19 cellular contexts compared by ENCODE assay signal in the genomic region with DNA sequence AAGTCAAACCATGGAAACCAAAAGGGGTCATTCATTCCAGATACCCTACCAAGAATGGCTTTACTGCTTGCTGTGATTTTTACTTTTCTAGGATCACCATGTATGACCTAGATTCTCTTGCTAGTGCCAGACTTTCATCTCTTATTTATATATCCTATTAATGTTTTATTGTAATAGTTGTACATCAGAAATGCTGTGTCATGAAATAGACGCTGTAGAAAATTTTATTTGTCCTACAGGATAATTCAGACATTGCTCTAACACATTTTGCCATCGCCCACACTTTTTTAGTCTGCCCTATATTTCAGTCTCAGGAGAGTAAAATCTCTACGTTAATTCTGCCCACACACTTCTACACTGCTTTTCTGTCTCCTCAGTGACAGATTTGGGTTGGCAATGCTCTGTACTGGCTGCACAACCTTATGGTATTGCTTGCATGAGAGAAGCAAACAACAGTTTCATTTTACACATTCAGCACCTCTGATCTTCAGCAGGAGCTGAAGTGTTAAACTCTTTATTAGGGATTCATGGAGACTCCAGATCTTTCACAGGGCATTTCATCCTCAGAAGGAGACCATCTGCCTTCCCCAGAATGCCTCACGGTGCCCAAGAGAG.
A peak's percentile ranks its signal among the peaks of the same experiment; 100 is the strongest.
DNase-seq lines count a peak whose midpoint lies in the region; ATAC-seq, FAIRE-seq and TF ChIP-seq lines count a peak whose summit lies in the region.
"Had no signal": no experiment of that assay in that cellular context is flagged by ENCODE, and none has a peak within 500 bp of the region (broad histone marks: within the 10 kb centered on the region; RNA-seq: fewer than 3 reads in every experiment).

No MANE protein-coding gene starts in this region.

- in situ Hi-C loops in HepG2 (cut with HindIII; ENCODE audit: extremely low pct_ligation_motif_present, low pct_unique_long_range_greater_than_20kb) = no loop called here

- intact Hi-C loops in HepG2 (cut with micrococcal nuclease; ENCODE audit: unreplicated experiment) (no loop called here), right lobe of liver (cut with DNase I) (no loop called here)

- no peak for TF ChIP-seq RAD21 in HepG2 (CRISPR knock-in tag; IDR thresholded peaks at IDR 0.05)
- TF ChIP-seq RAD21 in H1 (IDR thresholded peaks at IDR 0.05 in 1 of 2, conservative IDR thresholded peaks at IDR 0.05 in 1 of 2; ENCODE audit: low read depth in 2 of 2, low read length in 2 of 2) = no peak

- no peak overlapping the region for H2BK20ac ChIP-seq in H1 (ENCODE audit: low read length)

- no peaks in the 10 kb centered on the region for H3K23me2 ChIP-seq in H1 (ENCODE audit: low read depth, low read length)

- H3K4me3 ChIP-seq in HepG2 (replicated peaks in 1 of 3; ENCODE audit: insufficient read depth in 1 of 3, low read depth in 2 of 3, low read length in 3 of 3) = no peak overlapping the region
- H3K4me3 ChIP-seq in right lobe of liver = no peak overlapping the region
- H3K4me3 ChIP-seq in H1 (ENCODE audit: extremely low read depth in 1 of 4, insufficient read depth in 2 of 4, low read depth in 3 of 4, low read length in 4 of 4) = no peak overlapping the region
- no peak overlapping the region for H3K4me3 ChIP-seq in parathyroid adenoma (ENCODE audit: low read depth, low read length)
- H3K4me3 ChIP-seq: BLaER1 treated with 17β-estradiol and CSF1 and Interleukin-3, amounts not matched to agents 10 nM and 100 nM; HAP-1 had no signal

- H4K8ac ChIP-seq in H1 (ENCODE audit: extremely low read depth, insufficient read depth, low read length) = no peak overlapping the region

- H3K9me3 ChIP-seq in HepG2 (ENCODE audit: low read length) (peaks cover 97% of the 10 kb centered on the region), right lobe of liver (no peaks in the 10 kb centered on the region), H1 (ENCODE audit: insufficient read depth in 2 of 2, low read depth in 1 of 2, low read length in 1 of 2) (peaks cover 0 to 8% of the 10 kb centered on the region in 2 experiments; a peak in 1 of 4 replicates), parathyroid adenoma (ENCODE audit: control insufficient read depth, low read length) (no peaks in the 10 kb centered on the region)
- H3K9me3 ChIP-seq: HAP-1 had no signal

- no TSS peak for BruUV-seq in HepG2 (replicated peaks; lab: Mats Ljungman, UMichigan)

- TF ChIP-seq CTCF in HepG2 (CRISPR knock-in tag; IDR thresholded peaks at IDR 0.05) (no peak), right lobe of liver (IDR thresholded peaks at IDR 0.05) (no peak), H1 (IDR thresholded peaks at IDR 0.05; ENCODE audit: control extremely low read depth in 1 of 3, insufficient read depth in 1 of 3, low read depth in 1 of 3, low read length in 3 of 3) (no peak), parathyroid adenoma (IDR thresholded peaks at IDR 0.05) (no peak)

- H2BK120ac ChIP-seq in H1 (replicated peaks; ENCODE audit: low read depth, low read length) = peak overlapping the region; percentile 77

- H3K23ac ChIP-seq in H1 (ENCODE audit: insufficient read length) = no peak overlapping the region

- H3K4me2 ChIP-seq in HepG2 (ENCODE audit: low read depth, low read length) (no peak overlapping the region), H1 (ENCODE audit: insufficient read depth in 1 of 2, low read depth in 2 of 2, low read length in 2 of 2) (no peak overlapping the region), parathyroid adenoma (ENCODE audit: low read length) (no peak overlapping the region)
- H3K4me2 ChIP-seq: BLaER1 treated with 17β-estradiol and CSF1 and Interleukin-3, amounts not matched to agents 10 nM and 100 nM had no signal

- CTCF ChIA-PET in HepG2 (lab: Yijun Ruan, JAX; ENCODE audit: low intra/inter-chr PET ratio, low total read pairs) (no interaction called here), H1 (lab: Charles Lee; ENCODE audit: partially characterized antibody) (no interaction called here)

- H4K91ac ChIP-seq in H1 (replicated peaks; ENCODE audit: insufficient read length, low read length) = no peak overlapping the region

- no peak overlapping the region for H2AFZ ChIP-seq in HepG2 (ENCODE audit: low read length)
- H2AFZ ChIP-seq in H1 (ENCODE audit: low read length) = no peak overlapping the region
- H2AFZ ChIP-seq in parathyroid adenoma = peak overlapping the region; percentile 6

- H3K4me1 ChIP-seq in HepG2 (ENCODE audit: insufficient read depth, low read length) = no peaks in the 10 kb centered on the region
- no peaks in the 10 kb centered on the region for H3K4me1 ChIP-seq in right lobe of liver
- peaks cover 0 to 5% (median 2%) of the 10 kb centered on the region in 4 experiments; a peak in 1 of 7 replicates for H3K4me1 ChIP-seq in H1 (replicated peaks in 1 of 4; ENCODE audit: control insufficient read depth in 3 of 4, insufficient read depth in 4 of 4, low read length in 3 of 4)
- no peaks in the 10 kb centered on the region for H3K4me1 ChIP-seq in parathyroid adenoma
- H3K4me1 ChIP-seq: BLaER1 treated with 17β-estradiol and CSF1 and Interleukin-3, amounts not matched to agents 10 nM and 100 nM; HAP-1 had no signal

- H2AK5ac ChIP-seq in H1 (ENCODE audit: low read depth, low read length) = no peak overlapping the region

- FAIRE-seq in HepG2 (lab: Jason Lieb, UNC) (no peak), H1 (lab: Jason Lieb, UNC) (no peak)
- FAIRE-seq: G401.6, GM12891 had no signal

- H2BK5ac ChIP-seq in H1 (ENCODE audit: low read depth, low read length) = no peak overlapping the region

- H4K20me1 ChIP-seq in HepG2 (ENCODE audit: insufficient read depth, low read length) (no peaks in the 10 kb centered on the region), H1 (replicated peaks in 1 of 2; ENCODE audit: control insufficient read depth in 1 of 2, insufficient read depth in 2 of 2, low read length in 2 of 2) (no peaks in the 10 kb centered on the region)
- H4K20me1 ChIP-seq: BLaER1 treated with 17β-estradiol and CSF1 and Interleukin-3, amounts not matched to agents 10 nM and 100 nM had no signal

- WGBS in HepG2 (ENCODE audit: low lambda C conversion rate) = 2% methylated on average over 4 of the region's 4 CpGs
- WGBS in right lobe of liver (ENCODE audit: insufficient coverage, low coverage, low lambda C conversion rate, missing lambda C conversion rate) = 47% methylated on average over 4 of the region's 4 CpGs
- WGBS in H1 (ENCODE audit: extremely low coverage in 1 of 2, insufficient coverage in 1 of 2, insufficient read length in 1 of 2, insufficient replicate concordance in 2 of 2, low coverage in 1 of 2, low lambda C conversion rate in 2 of 2, missing lambda C conversion rate in 1 of 2), 2 experiments = 89% methylated on average over 4 of the region's 4 CpGs; no CpG with 5 or more reads in 1 of the 2 experiments

- DNase-seq in HepG2 (ENCODE audit: low spot score) = no peak
- no peak for DNase-seq in right lobe of liver
- DNase-seq in H1 (ENCODE audit: low read depth in 1 of 2, low spot score in 2 of 2) = no peak
- no peak for DNase-seq in effector CD8-positive, alpha-beta T cell (lab: John Stamatoyannopoulos, UW)
- no peak for DNase-seq in DMS53 (lab: John Stamatoyannopoulos, UW)
- DNase-seq in activated naive CD4-positive, alpha-beta T cell treated with Interleukin-2 at 50 U/mL for 16 hours = no peak
- DNase-seq: AML-193; Calu3; CD4-positive, CD25-positive, alpha-beta regulatory T cell; DMS 273 treated with DMSO at 0.1 percent for 48 hours; DMS79; GOT3 had no signal

- H3K4ac ChIP-seq in H1 (replicated peaks; ENCODE audit: insufficient read length, low read depth, low read length) = no peak overlapping the region

- TF ChIP-seq EP300 in HepG2 (IDR thresholded peaks at IDR 0.05; ENCODE audit: low read depth in 2 of 2, low read length in 2 of 2) = no peak
- no peak for TF ChIP-seq EP300 in HepG2 (CRISPR knock-in tag; IDR thresholded peaks at IDR 0.05; ENCODE audit: borderline replicate concordance)
- no peak for TF ChIP-seq EP300 in H1 (IDR thresholded peaks at IDR 0.05; ENCODE audit: borderline replicate concordance in 1 of 2, low read depth in 2 of 2, low read length in 2 of 2)

- H3K14ac ChIP-seq in H1 (ENCODE audit: insufficient read length) = no peak overlapping the region

- H3K79me2 ChIP-seq in HepG2 (ENCODE audit: insufficient read depth, low read length) = no peaks in the 10 kb centered on the region
- no peaks in the 10 kb centered on the region for H3K79me2 ChIP-seq in H1 (ENCODE audit: control insufficient read depth in 1 of 2, insufficient read depth in 2 of 2, low read length in 2 of 2)
- H3K79me2 ChIP-seq in parathyroid adenoma = no peaks in the 10 kb centered on the region

- no peak overlapping the region for H3K56ac ChIP-seq in H1 (replicated peaks; ENCODE audit: insufficient read length, low read depth, low read length)

- H2BK12ac ChIP-seq in H1 (ENCODE audit: low read depth, low read length) = no peak overlapping the region

- no peak overlapping the region for H3K9ac ChIP-seq in HepG2 (ENCODE audit: insufficient read depth, low read depth, low read length)
- no peak overlapping the region for H3K9ac ChIP-seq in H1 (replicated peaks in 1 of 4; ENCODE audit: extremely low read depth in 1 of 4, low read depth in 3 of 4, low read length in 3 of 4)
- no peak overlapping the region for H3K9ac ChIP-seq in parathyroid adenoma
- H3K9ac ChIP-seq: BLaER1 treated with 17β-estradiol and CSF1 and Interleukin-3, amounts not matched to agents 10 nM and 100 nM had no signal

- H3K36me3 ChIP-seq in HepG2 (replicated peaks in 1 of 2; ENCODE audit: control insufficient read depth in 1 of 2, insufficient read depth in 2 of 2, low read length in 2 of 2) (no peaks in the 10 kb centered on the region), right lobe of liver (no peaks in the 10 kb centered on the region), H1 (ENCODE audit: control insufficient read depth in 2 of 4, insufficient read depth in 4 of 4, low read length in 3 of 4) (peaks cover 0 to 6% (median 2%) of the 10 kb centered on the region in 4 experiments; a peak in 2 of 8 replicates), parathyroid adenoma (ENCODE audit: control insufficient read depth, insufficient read depth, low read length) (no peaks in the 10 kb centered on the region)
- H3K36me3 ChIP-seq: BLaER1 treated with 17β-estradiol and CSF1 and Interleukin-3, amounts not matched to agents 10 nM and 100 nM; HAP-1 had no signal

- ATAC-seq in HepG2 (no peak), right lobe of liver (no peak), HG03342 (IDR thresholded peaks at IDR 0.05; ENCODE audit: unreplicated experiment) (no peak)

- H3K79me1 ChIP-seq in H1 (ENCODE audit: low read depth, low read length) = no peaks in the 10 kb centered on the region

- no peak for TF ChIP-seq POLR2A in HepG2 (IDR thresholded peaks at IDR 0.05; ENCODE audit: insufficient read depth in 1 of 2, low read depth in 2 of 2, low read length in 2 of 2)
- TF ChIP-seq POLR2A in right lobe of liver (IDR thresholded peaks at IDR 0.05) = no peak
- no peak for TF ChIP-seq POLR2A in H1 (IDR thresholded peaks at IDR 0.05; ENCODE audit: control extremely low read depth in 1 of 2, low read depth in 2 of 2, low read length in 2 of 2)

- POLR2A ChIA-PET in HepG2 (lab: Yijun Ruan, JAX) = no interaction called here
- POLR2A ChIA-PET in H1 (lab: Charles Lee; ENCODE audit: partially characterized antibody) = no interaction called here

- no peak overlapping the region for H2BK15ac ChIP-seq in H1 (ENCODE audit: low read length)

- H3K27ac ChIP-seq in HepG2 (ENCODE audit: extremely low read length, insufficient read depth, low read length) = no peak overlapping the region
- H3K27ac ChIP-seq in right lobe of liver = no peak overlapping the region
- no peak overlapping the region for H3K27ac ChIP-seq in H1 (ENCODE audit: low read depth, low read length)
- no peak overlapping the region for H3K27ac ChIP-seq in parathyroid adenoma
- H3K27ac ChIP-seq: 22Rv1; BLaER1 treated with 17β-estradiol and CSF1 and Interleukin-3, amounts not matched to agents 10 nM and 100 nM had no signal

- H4K5ac ChIP-seq in H1 (ENCODE audit: insufficient read length, low read depth, low read length) = no peak overlapping the region

- H3K18ac ChIP-seq in H1 (ENCODE audit: extremely low read depth, low read length) = no peak overlapping the region

- no peaks in the 10 kb centered on the region for H3K27me3 ChIP-seq in HepG2 (ENCODE audit: control insufficient read depth in 1 of 2, insufficient read depth in 2 of 2, low read length in 2 of 2)
- no peaks in the 10 kb centered on the region for H3K27me3 ChIP-seq in right lobe of liver
- H3K27me3 ChIP-seq in H1 (replicated peaks in 1 of 4; ENCODE audit: control insufficient read depth in 3 of 4, extremely low read depth in 1 of 4, insufficient read depth in 3 of 4, low read length in 3 of 4) = no peaks in the 10 kb centered on the region
- no peaks in the 10 kb centered on the region for H3K27me3 ChIP-seq in parathyroid adenoma (ENCODE audit: control insufficient read depth, insufficient read depth, low read length)
- H3K27me3 ChIP-seq: BLaER1 treated with 17β-estradiol and CSF1 and Interleukin-3, amounts not matched to agents 10 nM and 100 nM had no signal

Comparison
In these comparisons a context has a peak if more than half of its experiments do, and no peak if none do; other contexts are left out.
1. Of the 41 proteins assayed by ChIP-seq in both HepG2 and H1: peak only in HepG2: MAFK; only in H1: none; in both: none; in neither: 40.